In the genomic region with DNA sequence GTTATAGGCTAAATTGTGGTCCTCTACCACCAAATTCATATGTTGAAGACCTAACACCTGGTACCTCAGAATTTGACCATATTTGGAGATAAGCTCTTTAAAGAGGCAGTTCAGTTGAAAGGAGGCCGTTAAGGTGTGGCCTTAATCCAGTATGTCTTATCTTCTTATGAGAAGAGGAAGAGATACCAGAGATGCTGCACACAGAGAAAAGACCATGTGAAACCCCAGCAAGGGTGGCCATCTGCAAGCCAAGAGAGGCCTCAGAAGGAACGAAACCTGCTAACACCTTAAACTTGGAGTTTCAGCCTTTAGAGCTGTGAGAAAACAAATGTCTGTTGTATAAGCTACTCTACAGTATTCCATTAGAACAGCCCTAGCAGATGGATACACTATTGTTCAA, we compare ENCODE assay signal across 18 cellular contexts.
"Had no signal": no experiment of that assay in that cellular context is flagged by ENCODE, and none has a peak within 500 bp of the region (broad histone marks: within the 10 kb centered on the region; RNA-seq: fewer than 3 reads in every experiment).

No MANE protein-coding gene starts in this region.

- H3K9me3 ChIP-seq: lower lobe of right lung, thoracic aorta, uterus had no signal

- H3K4me3 Mint-ChIP-seq: activated CD8-positive, alpha-beta T cell treated with anti-CD3 and anti-CD28 coated beads for 36 hours; activated naive CD8-positive, alpha-beta T cell treated with anti-CD3 and anti-CD28 coated beads, Interleukin-2, amount 10 ng/mL, durations not matched to agents 7 days and 5 days; activated T-cell treated with anti-CD3 and anti-CD28 coated beads, Interleukin-2, amount 50 U/mL, for 72 hours; dendritic cell treated with granulocyte-macrophage colony-stimulating factor and Interleukin-4, amounts not matched to agents 40 ng/mL and 50 ng/mL, for 4 days; immature natural killer cell; naive B cell; stimulated activated naive CD8-positive, alpha-beta T cell treated with anti-CD3 and anti-CD28 coated beads, Interleukin-15, amount 100 ng/mL, for 72 hours had no signal

- H3K4me1 Mint-ChIP-seq: activated naive CD8-positive, alpha-beta T cell treated with anti-CD3 and anti-CD28 coated beads, Interleukin-2, amount 10 ng/mL, durations not matched to agents 7 days and 5 days; immature natural killer cell; naive B cell; stimulated activated naive CD8-positive, alpha-beta T cell treated with anti-CD3 and anti-CD28 coated beads, Interleukin-15, amount 100 ng/mL, for 72 hours had no signal

- H3K27ac Mint-ChIP-seq: activated CD8-positive, alpha-beta T cell treated with anti-CD3 and anti-CD28 coated beads for 36 hours; activated naive CD8-positive, alpha-beta T cell treated with anti-CD3 and anti-CD28 coated beads, Interleukin-2, amount 10 ng/mL, durations not matched to agents 7 days and 5 days; activated T-cell treated with anti-CD3 and anti-CD28 coated beads, Interleukin-2, amount 50 U/mL, for 72 hours; dendritic cell treated with granulocyte-macrophage colony-stimulating factor and Interleukin-4, amounts not matched to agents 40 ng/mL and 50 ng/mL, for 4 days; immature natural killer cell; naive B cell; stimulated activated naive CD8-positive, alpha-beta T cell treated with anti-CD3 and anti-CD28 coated beads, Interleukin-15, amount 100 ng/mL, for 72 hours had no signal

- DNase-seq: activated CD4-positive, alpha-beta T cell treated with anti-CD3 and anti-CD28 coated beads for 4 hours; activated CD8-positive, alpha-beta memory T cell treated with anti-CD3 and anti-CD28 coated beads, Interleukin-2, amount 50 U/mL, for 4 hours; activated CD8-positive, alpha-beta T cell treated with anti-CD3 and anti-CD28 coated beads for 36 hours; activated naive CD8-positive, alpha-beta T cell treated with anti-CD3 and anti-CD28 coated beads, Interleukin-2, amount 10 ng/mL, durations not matched to agents 7 days and 5 days; activated T-cell treated with anti-CD3 and anti-CD28 coated beads, Interleukin-2, amount 50 U/mL, for 72 hours; anterior cingulate cortex; cerebellar nuclear complex; erythroblast; immature natural killer cell; lower lobe of right lung; naive B cell; retina; stimulated activated CD4-positive, alpha-beta T cell treated with anti-CD3 and anti-CD28 coated beads, Interleukin-4, amount 100 ng/mL, for 24 hours; stimulated activated naive CD8-positive, alpha-beta T cell treated with anti-CD3 and anti-CD28 coated beads, Interleukin-15, amount 100 ng/mL, for 72 hours; uterus had no signal

- H3K27me3 ChIP-seq: uterus had no signal

- H3K9me3 Mint-ChIP-seq: activated CD8-positive, alpha-beta T cell treated with anti-CD3 and anti-CD28 coated beads for 36 hours had no signal

- H3K36me3 ChIP-seq: lower lobe of right lung, thoracic aorta, uterus had no signal

- H3K36me3 Mint-ChIP-seq: activated naive CD8-positive, alpha-beta T cell treated with anti-CD3 and anti-CD28 coated beads, Interleukin-2, amount 10 ng/mL, durations not matched to agents 7 days and 5 days; immature natural killer cell; naive B cell had no signal

- H3K4me3 ChIP-seq: lower lobe of right lung, thoracic aorta, uterus had no signal

- H3K27ac ChIP-seq: lower lobe of right lung, parathyroid adenoma, thoracic aorta, uterus had no signal

- ATAC-seq: activated CD8-positive, alpha-beta T cell treated with anti-CD3 and anti-CD28 coated beads for 36 hours; activated T-cell treated with anti-CD3 and anti-CD28 coated beads, Interleukin-2, amount 50 U/mL, for 72 hours; lower lobe of right lung; stimulated activated naive CD8-positive, alpha-beta T cell treated with anti-CD3 and anti-CD28 coated beads, Interleukin-15, amount 100 ng/mL, for 72 hours had no signal

- H3K27me3 Mint-ChIP-seq: activated CD8-positive, alpha-beta T cell treated with anti-CD3 and anti-CD28 coated beads for 36 hours; activated naive CD8-positive, alpha-beta T cell treated with anti-CD3 and anti-CD28 coated beads, Interleukin-2, amount 10 ng/mL, durations not matched to agents 7 days and 5 days; dendritic cell treated with granulocyte-macrophage colony-stimulating factor and Interleukin-4, amounts not matched to agents 40 ng/mL and 50 ng/mL, for 4 days; naive B cell; stimulated activated naive CD8-positive, alpha-beta T cell treated with anti-CD3 and anti-CD28 coated beads, Interleukin-15, amount 100 ng/mL, for 72 hours had no signal
